ENCODE assay signal across 12 cellular contexts in genomic region chr6:30573113-30573512, GRCh38. TPM values are rescaled to one million over a fixed set of nuclear protein-coding genes. Genes with fewer than 3 reads are reported as not detected.
DNase-seq lines count a peak whose midpoint lies in the region; ATAC-seq and TF ChIP-seq lines count a peak whose summit lies in the region.
"Had no signal": no experiment of that assay in that cellular context is flagged by ENCODE, and none has a peak within 500 bp of the region (broad histone marks: within the 10 kb centered on the region; RNA-seq: fewer than 3 reads in every experiment).

No MANE protein-coding gene starts in this region.

- TF ChIP-seq CTCF in PC-9 (conservative IDR thresholded peaks at IDR 0.05) = no peak
- TF ChIP-seq CTCF in endodermal cell (conservative IDR thresholded peaks at IDR 0.05) = no peak

- peaks cover 22% of the 10 kb centered on the region for H3K36me3 Mint-ChIP-seq in activated CD8-positive, alpha-beta memory T cell treated with anti-CD3 and anti-CD28 coated beads, Interleukin-2, amount 10 ng/mL, durations not matched to agents 7 days and 5 days
- peaks cover 18% of the 10 kb centered on the region for H3K36me3 Mint-ChIP-seq in endodermal cell (ENCODE audit: low read depth)

- H2BK12ac ChIP-seq in neuronal stem cell (ENCODE audit: low read length) = no peak overlapping the region

- H3K27ac ChIP-seq in PC-9 (no peak overlapping the region), endodermal cell (ENCODE audit: low read depth, low read length) (no peak overlapping the region), neuronal stem cell (replicated peaks; ENCODE audit: low read length) (no peak overlapping the region)

- H3K4me1 Mint-ChIP-seq in activated CD8-positive, alpha-beta memory T cell treated with anti-CD3 and anti-CD28 coated beads, Interleukin-2, amount 10 ng/mL, durations not matched to agents 7 days and 5 days = peaks cover 59% of the 10 kb centered on the region
- peaks cover 47% of the 10 kb centered on the region for H3K4me1 Mint-ChIP-seq in endodermal cell

- H3K4me2 ChIP-seq in PC-9 = peak overlapping the region; percentile 96
- H3K4me2 ChIP-seq in skeletal muscle satellite cell (ENCODE audit: low read length) = peak overlapping the region; percentile 95
- H3K4me2 ChIP-seq in neuronal stem cell (ENCODE audit: insufficient read depth, low read length, poor library complexity, severe bottlenecking) = no peak overlapping the region

- H3K9me2 ChIP-seq in PC-9 (ENCODE audit: insufficient read depth) = no peaks in the 10 kb centered on the region

- no peak overlapping the region for H2AK5ac ChIP-seq in neuronal stem cell (ENCODE audit: low read depth, low read length)

- H4K20me1 ChIP-seq in PC-9 (ENCODE audit: insufficient read depth) = peaks cover 50% of the 10 kb centered on the region

- peaks cover 50% of the 10 kb centered on the region for H3K79me2 ChIP-seq in PC-9 (ENCODE audit: low read depth)

- no peak for ATAC-seq in activated CD8-positive, alpha-beta memory T cell treated with anti-CD3 and anti-CD28 coated beads, Interleukin-2, amount 10 ng/mL, durations not matched to agents 7 days and 5 days
- no peak for ATAC-seq in GM21423 (IDR thresholded peaks at IDR 0.05; ENCODE audit: unreplicated experiment)

- peaks cover 4% of the 10 kb centered on the region for H3K79me1 ChIP-seq in neuronal stem cell (ENCODE audit: low read depth, low read length)

- H4K8ac ChIP-seq in neuronal stem cell (ENCODE audit: low read depth, low read length) = no peak overlapping the region

- H3K4ac ChIP-seq in neuronal stem cell (ENCODE audit: low read length) = no peak overlapping the region

- H3K36me3 ChIP-seq in PC-9 (ENCODE audit: low read depth) (peaks cover 27% of the 10 kb centered on the region), endodermal cell (ENCODE audit: control insufficient read depth, insufficient read depth, low read length) (peaks cover 23% of the 10 kb centered on the region), skeletal muscle satellite cell (ENCODE audit: insufficient read depth, low read length) (peaks cover 18% of the 10 kb centered on the region), neuronal stem cell (replicated peaks in 1 of 2; ENCODE audit: control insufficient read depth in 2 of 2, insufficient read depth in 2 of 2, low read length in 2 of 2) (peaks cover 15 to 54% of the 10 kb centered on the region in 2 donors)

- H2AFZ ChIP-seq in PC-9 (no peak overlapping the region), neuronal stem cell (ENCODE audit: low read length) (no peak overlapping the region)

- H3K23ac ChIP-seq in neuronal stem cell (ENCODE audit: low read depth, low read length, poor library complexity) = no peak overlapping the region

- no peaks in the 10 kb centered on the region for H3K9me3 ChIP-seq in PC-9 (ENCODE audit: insufficient read depth, low read depth)
- H3K9me3 ChIP-seq in endodermal cell (ENCODE audit: control insufficient read depth, low read length) = no peaks in the 10 kb centered on the region
- H3K9me3 ChIP-seq in skeletal muscle satellite cell (replicated peaks; ENCODE audit: low read length) = no peaks in the 10 kb centered on the region
- H3K9me3 ChIP-seq in neuronal stem cell (replicated peaks in 1 of 2; ENCODE audit: control insufficient read depth in 2 of 2, insufficient read depth in 1 of 2, low read depth in 1 of 2, low read length in 2 of 2) = no peaks in the 10 kb centered on the region

- POLR2A ChIA-PET in PC-9 (lab: Charles Lee; ENCODE audit: unreplicated experiment) = no interaction called here

- no peak overlapping the region for H2BK15ac ChIP-seq in neuronal stem cell (ENCODE audit: low read length)

- H3K27me3 ChIP-seq in PC-9 (ENCODE audit: insufficient read depth, low read depth) = no peaks in the 10 kb centered on the region
- H3K27me3 ChIP-seq in endodermal cell (ENCODE audit: control insufficient read depth, insufficient read depth, low read length, poor library complexity, severe bottlenecking) = no peaks in the 10 kb centered on the region
- H3K27me3 ChIP-seq in skeletal muscle satellite cell (ENCODE audit: control insufficient read depth, insufficient read depth, low read length) = no peaks in the 10 kb centered on the region
- peaks cover 0 to 2% (median 0%) of the 10 kb centered on the region in 3 experiments for H3K27me3 ChIP-seq in neuronal stem cell (ENCODE audit: control insufficient read depth in 3 of 3, insufficient read depth in 3 of 3, low read depth in 1 of 3, low read length in 3 of 3)

- no peak overlapping the region for H2BK5ac ChIP-seq in neuronal stem cell (ENCODE audit: low read length)

- no peak overlapping the region for H4K91ac ChIP-seq in neuronal stem cell (ENCODE audit: low read depth, low read length, poor library complexity)

- H3K27me3 Mint-ChIP-seq in activated CD8-positive, alpha-beta memory T cell treated with anti-CD3 and anti-CD28 coated beads, Interleukin-2, amount 10 ng/mL, durations not matched to agents 7 days and 5 days = no peaks in the 10 kb centered on the region
- H3K27me3 Mint-ChIP-seq in endodermal cell (ENCODE audit: insufficient read depth) = no peaks in the 10 kb centered on the region

- peaks cover 10% of the 10 kb centered on the region; the same call in 1 of the 2 replicates for H3F3A ChIP-seq in PC-9 (ENCODE audit: insufficient read depth, low read depth)

- WGBS in endodermal cell (ENCODE audit: insufficient coverage in 1 of 2, insufficient read length in 1 of 2), 2 experiments = 77 to 82% methylated on average over 4 of the region's 4 CpGs
- no CpG with 5 or more reads among the region's 4 CpGs for WGBS in neuronal stem cell (ENCODE audit: extremely low coverage in 2 of 2, insufficient read length in 2 of 2, insufficient replicate concordance in 1 of 2), 2 donors

- no peak overlapping the region for H2BK120ac ChIP-seq in neuronal stem cell (ENCODE audit: low read depth, low read length)

- CTCF ChIA-PET in activated CD8-positive, alpha-beta memory T cell treated with anti-CD3 and anti-CD28 coated beads, Interleukin-2, amount 10 ng/mL, durations not matched to agents 7 days and 5 days (lab: Charles Lee) = interaction anchor here (1.8 kb wide), 1 partner anchor 32 kb away, joined by 7 read pairs; no protein-coding TSS in a partner anchor
- CTCF ChIA-PET in PC-9 (lab: Charles Lee) = no interaction called here

- no peak for DNase-seq in activated CD8-positive, alpha-beta memory T cell treated with anti-CD3 and anti-CD28 coated beads, Interleukin-2, amount 10 ng/mL, durations not matched to agents 7 days and 5 days
- no peak for DNase-seq in activated CD8-positive, alpha-beta memory T cell treated with anti-CD3 and anti-CD28 coated beads for 24 hours
- DNase-seq in PC-9 (no peak), endodermal cell (no peak), neuronal stem cell (ENCODE audit: low spot score) (no peak), NCI-H2029 (lab: John Stamatoyannopoulos, UW) (no peak)
- DNase-seq: central memory CD4-positive, alpha-beta T cell; kidney glomerular epithelial cell; stimulated activated CD4-positive, alpha-beta T cell treated with anti-CD3 and anti-CD28 coated beads, Interleukin-2, amount 100 ng/mL, for 48 hours; substantia nigra had no signal

- BruUV-seq in PC-9 (replicated peaks; lab: Mats Ljungman, UMichigan) = no TSS peak

- no peaks in the 10 kb centered on the region for H3K9me3 Mint-ChIP-seq in activated CD8-positive, alpha-beta memory T cell treated with anti-CD3 and anti-CD28 coated beads, Interleukin-2, amount 10 ng/mL, durations not matched to agents 7 days and 5 days (ENCODE audit: low read depth)
- H3K9me3 Mint-ChIP-seq in endodermal cell = no peaks in the 10 kb centered on the region

- 0 out of 2 replicates have a peak overlapping the region, but pooled peaks have one; percentile 22 for H3K4me3 ChIP-seq in PC-9
- peak overlapping the region; percentile 93 for H3K4me3 ChIP-seq in endodermal cell (ENCODE audit: low read length)
- no peak overlapping the region for H3K4me3 ChIP-seq in skeletal muscle satellite cell (ENCODE audit: low read length)
- no peak overlapping the region for H3K4me3 ChIP-seq in neuronal stem cell (ENCODE audit: low read length in 2 of 2)

- peak overlapping the region; percentile 89 for H3K4me3 Mint-ChIP-seq in activated CD8-positive, alpha-beta memory T cell treated with anti-CD3 and anti-CD28 coated beads, Interleukin-2, amount 10 ng/mL, durations not matched to agents 7 days and 5 days
- peak overlapping the region; percentile 90 for H3K4me3 Mint-ChIP-seq in endodermal cell

- H3K4me1 ChIP-seq in PC-9 (replicated peaks; ENCODE audit: insufficient read depth) = peaks cover 33% of the 10 kb centered on the region
- H3K4me1 ChIP-seq in endodermal cell (ENCODE audit: control insufficient read depth, insufficient read depth, low read length) = peaks cover 11% of the 10 kb centered on the region
- peaks cover 12% of the 10 kb centered on the region for H3K4me1 ChIP-seq in skeletal muscle satellite cell (ENCODE audit: control insufficient read depth, insufficient read depth, low read length)
- H3K4me1 ChIP-seq in neuronal stem cell (ENCODE audit: control insufficient read depth in 2 of 2, insufficient read depth in 1 of 2, low read depth in 1 of 2, low read length in 2 of 2) = peaks cover 5 to 8% of the 10 kb centered on the region in 2 donors

- H3K27ac Mint-ChIP-seq in activated CD8-positive, alpha-beta memory T cell treated with anti-CD3 and anti-CD28 coated beads, Interleukin-2, amount 10 ng/mL, durations not matched to agents 7 days and 5 days = peak overlapping the region; percentile 13
- H3K27ac Mint-ChIP-seq in endodermal cell = peak overlapping the region; percentile 12

- no peak overlapping the region for H3K9ac ChIP-seq in endodermal cell (ENCODE audit: extremely low read depth, low read length, poor library complexity, severe bottlenecking)
- no peak overlapping the region for H3K9ac ChIP-seq in skeletal muscle satellite cell (ENCODE audit: low read depth, low read length)
- H3K9ac ChIP-seq in neuronal stem cell (ENCODE audit: low read depth, low read length, poor library complexity) = no peak overlapping the region

- H3K18ac ChIP-seq in neuronal stem cell (ENCODE audit: low read length) = no peak overlapping the region

- H3K14ac ChIP-seq in neuronal stem cell (ENCODE audit: low read length) = no peak overlapping the region

- intact Hi-C loops in PC-9 (cut with micrococcal nuclease; ENCODE audit: unreplicated experiment) = no loop called here

RNA-seq across cellular contexts. Expression of gene ABCF1, which starts 1.9 kb away (rescaled TPM):
- total RNA-seq in activated CD8-positive, alpha-beta memory T cell treated with anti-CD3 and anti-CD28 coated beads, Interleukin-2, amount 10 ng/mL, durations not matched to agents 7 days and 5 days = 10 to 100 TPM; 73.8 to 98.6 TPM
- total RNA-seq in PC-9 (2021) (64.0 and 73.7 TPM in 2 replicates), endodermal cell (10 to 100 TPM; 84.9 to 89.3 TPM)
- polyA plus RNA-seq in endodermal cell (2013, experiment 1 of 2) = 65.6 TPM
- 62.9 TPM for polyA plus RNA-seq in endodermal cell (2013, experiment 2 of 2)
- total RNA-seq in skeletal muscle satellite cell (2012; rRNA removed) = 34.5 and 34.7 TPM in 2 replicates
- 66.4 TPM for polyA plus RNA-seq in neuronal stem cell (2013, experiment 1 of 2)
- 63.9 TPM for polyA plus RNA-seq in neuronal stem cell (2013, experiment 2 of 2)

RNA-seq across cellular contexts. Expression of gene PRR3, which starts 16.0 kb away (rescaled TPM):
- total RNA-seq in activated CD8-positive, alpha-beta memory T cell treated with anti-CD3 and anti-CD28 coated beads, Interleukin-2, amount 10 ng/mL, durations not matched to agents 7 days and 5 days = 10 to 100 TPM; 19.5 to 23.6 TPM
- total RNA-seq in PC-9 (2021) (14.7 and 16.9 TPM in 2 replicates), endodermal cell (10 to 100 TPM; 10.9 to 12.0 TPM)
- 42.4 TPM for polyA plus RNA-seq in endodermal cell (2013, experiment 1 of 2)
- polyA plus RNA-seq in endodermal cell (2013, experiment 2 of 2) = 36.6 TPM
- total RNA-seq in skeletal muscle satellite cell (2012; rRNA removed) = 3.9 and 10.4 TPM in 2 replicates
- polyA plus RNA-seq in neuronal stem cell (2013, experiment 1 of 2) = 44.2 TPM
- polyA plus RNA-seq in neuronal stem cell (2013, experiment 2 of 2) = 43.6 TPM

RNA-seq across cellular contexts. Expression of gene GNL1, which starts 16.8 kb away (rescaled TPM):
- 10 to 100 TPM; 64.0 to 73.5 TPM for total RNA-seq in activated CD8-positive, alpha-beta memory T cell treated with anti-CD3 and anti-CD28 coated beads, Interleukin-2, amount 10 ng/mL, durations not matched to agents 7 days and 5 days
- total RNA-seq in PC-9 (2021) (114 and 123 TPM in 2 replicates), endodermal cell (10 to 100 TPM; 82.1 to 93.5 TPM)
- polyA plus RNA-seq in endodermal cell (2013, experiment 1 of 2) = 44.7 TPM
- 37.3 TPM for polyA plus RNA-seq in endodermal cell (2013, experiment 2 of 2)
- total RNA-seq in skeletal muscle satellite cell (2012; rRNA removed) = 35.4 and 41.1 TPM in 2 replicates
- polyA plus RNA-seq in neuronal stem cell (2013, experiment 1 of 2) = 22.0 TPM
- polyA plus RNA-seq in neuronal stem cell (2013, experiment 2 of 2) = 21.0 TPM

RNA-seq across cellular contexts. Expression of gene PPP1R10, which starts 43.9 kb away (rescaled TPM):
- total RNA-seq in activated CD8-positive, alpha-beta memory T cell treated with anti-CD3 and anti-CD28 coated beads, Interleukin-2, amount 10 ng/mL, durations not matched to agents 7 days and 5 days = 100 to 1,000 TPM; 101 to 134 TPM
- total RNA-seq in PC-9 (2021) = 47.6 and 69.5 TPM in 2 replicates
- 100 to 1,000 TPM; 122 to 126 TPM for total RNA-seq in endodermal cell
- polyA plus RNA-seq in endodermal cell (2013, experiment 1 of 2) = 43.2 TPM
- 41.9 TPM for polyA plus RNA-seq in endodermal cell (2013, experiment 2 of 2)
- 32.3 and 33.0 TPM in 2 replicates for total RNA-seq in skeletal muscle satellite cell (2012; rRNA removed)
- 85.6 TPM for polyA plus RNA-seq in neuronal stem cell (2013, experiment 1 of 2)
- 93.7 TPM for polyA plus RNA-seq in neuronal stem cell (2013, experiment 2 of 2)

RNA-seq across cellular contexts. Expression of gene MRPS18B, which starts 44.5 kb away (rescaled TPM):
- 10 to 100 TPM; 48.2 to 65.7 TPM for total RNA-seq in activated CD8-positive, alpha-beta memory T cell treated with anti-CD3 and anti-CD28 coated beads, Interleukin-2, amount 10 ng/mL, durations not matched to agents 7 days and 5 days
- total RNA-seq in PC-9 (2021) (65.2 and 86.8 TPM in 2 replicates), endodermal cell (10 to 100 TPM; 37.6 to 39.7 TPM)
- polyA plus RNA-seq in endodermal cell (2013, experiment 1 of 2) = 48.6 TPM
- polyA plus RNA-seq in endodermal cell (2013, experiment 2 of 2) = 45.3 TPM
- 83.7 and 109 TPM in 2 replicates for total RNA-seq in skeletal muscle satellite cell (2012; rRNA removed)
- 34.2 TPM for polyA plus RNA-seq in neuronal stem cell (2013, experiment 1 of 2)
- polyA plus RNA-seq in neuronal stem cell (2013, experiment 2 of 2) = 37.0 TPM

Comparison
In these comparisons a context has a peak if more than half of its experiments do, and no peak if none do; other contexts are left out.
1. H3K4me3 ChIP-seq: peak in PC-9 (single experiment) and endodermal cell (single experiment); none in skeletal muscle satellite cell (single experiment) and neuronal stem cell (0 of 2).